1 cellular context compared by ENCODE assay signal in genomic region chr13:46142692-46143238, GRCh38.
A peak's percentile ranks its signal among the peaks of the same experiment; 100 is the strongest.
TF ChIP-seq lines count a peak whose summit lies in the region.

No MANE protein-coding gene starts in this region.

TF ChIP-seq in HepG2, 621 proteins besides CTCF, POLR2A, EP300 and RAD21:
- TF ChIP-seq CEBPB (IDR thresholded peaks at IDR 0.05; ENCODE audit: borderline replicate concordance, low read depth, low read length): peak; percentile 23; the same call in 1 of the 2 replicates
- no peak for TF ChIP-seq SKI (IDR thresholded peaks at IDR 0.05; ENCODE audit: partially characterized antibody)
- TF ChIP-seq FOXA1 (IDR thresholded peaks at IDR 0.05): no peak
- peak; percentile 72 for TF ChIP-seq FOXA1 (CRISPR knock-in tag; IDR thresholded peaks at IDR 0.05)
- peak; percentile 60 for TF ChIP-seq MIER3 (CRISPR knock-in tag; IDR thresholded peaks at IDR 0.05; ENCODE audit: borderline replicate concordance)
- no peak for TF ChIP-seq SALL1 (CRISPR knock-in tag; IDR thresholded peaks at IDR 0.05)
- peak; percentile 26; the same call in 1 of the 2 replicates for TF ChIP-seq TOE1 (CRISPR knock-in tag; IDR thresholded peaks at IDR 0.05)
- no peak for TF ChIP-seq FOXP1 (IDR thresholded peaks at IDR 0.05)
- TF ChIP-seq FOXP1 (CRISPR knock-in tag; IDR thresholded peaks at IDR 0.05): 0 out of 2 replicates have a peak, but pooled peaks have one; percentile 15
- TF ChIP-seq KMT2B (CRISPR knock-in tag; IDR thresholded peaks at IDR 0.05): no peak
- peak; percentile 36; the same call in 1 of the 2 replicates for TF ChIP-seq RBFOX2 (IDR thresholded peaks at IDR 0.05; ENCODE audit: low read depth, low read length)
- TF ChIP-seq, protein P1, sequence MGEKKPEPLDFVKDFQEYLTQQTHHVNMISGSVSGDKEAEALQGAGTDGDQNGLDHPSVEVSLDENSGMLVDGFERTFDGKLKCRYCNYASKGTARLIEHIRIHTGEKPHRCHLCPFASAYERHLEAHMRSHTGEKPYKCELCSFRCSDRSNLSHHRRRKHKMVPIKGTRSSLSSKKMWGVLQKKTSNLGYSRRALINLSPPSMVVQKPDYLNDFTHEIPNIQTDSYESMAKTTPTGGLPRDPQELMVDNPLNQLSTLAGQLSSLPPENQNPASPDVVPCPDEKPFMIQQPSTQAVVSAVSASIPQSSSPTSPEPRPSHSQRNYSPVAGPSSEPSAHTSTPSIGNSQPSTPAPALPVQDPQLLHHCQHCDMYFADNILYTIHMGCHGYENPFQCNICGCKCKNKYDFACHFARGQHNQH (CRISPR knock-in tag; IDR thresholded peaks at IDR 0.05): 0 out of 2 replicates have a peak, but pooled peaks have one; percentile 61
- 0 out of 2 replicates have a peak, but pooled peaks have one; percentile 1 for TF ChIP-seq ZBTB7B (CRISPR knock-in tag; IDR thresholded peaks at IDR 0.05)
- no peak for TF ChIP-seq THYN1 (CRISPR knock-in tag; IDR thresholded peaks at IDR 0.05; ENCODE audit: borderline replicate concordance, low read depth)
- 0 out of 2 replicates have a peak, but pooled peaks have one; percentile 2 for TF ChIP-seq GZF1 (CRISPR knock-in tag; IDR thresholded peaks at IDR 0.05)
- TF ChIP-seq SOX13 (IDR thresholded peaks at IDR 0.05): no peak
- peak in 1 of 2 experiments; percentile 48; a peak in 1 of 4 replicates for TF ChIP-seq SOX13 (CRISPR knock-in tag; conservative IDR thresholded peaks at IDR 0.05 in 1 of 2, IDR thresholded peaks at IDR 0.05 in 1 of 2)
- TF ChIP-seq CHD4 (IDR thresholded peaks at IDR 0.05; ENCODE audit: borderline replicate concordance, low read length): peak; percentile 52; the same call in 1 of the 2 replicates
- TF ChIP-seq BRF2 (CRISPR knock-in tag; IDR thresholded peaks at IDR 0.05): no peak
- peak; percentile 47; the same call in 1 of the 2 replicates for TF ChIP-seq ZNF3 (CRISPR knock-in tag; IDR thresholded peaks at IDR 0.05)
- 0 out of 2 replicates have a peak, but pooled peaks have one; percentile 41 for TF ChIP-seq ZHX1 (CRISPR knock-in tag; IDR thresholded peaks at IDR 0.05; ENCODE audit: low read depth)
- TF ChIP-seq ZNF557 (CRISPR knock-in tag; IDR thresholded peaks at IDR 0.05): 0 out of 2 replicates have a peak, but pooled peaks have one; percentile 11
